ENCODE assay signal across 9 cellular contexts in genomic region chr2:181465686-181466375, GRCh38. TPM values are rescaled to one million over a fixed set of nuclear protein-coding genes. Genes with fewer than 3 reads are reported as not detected.
DNase-seq lines count a peak whose midpoint lies in the region; ATAC-seq and TF ChIP-seq lines count a peak whose summit lies in the region.
"Had no signal": no experiment of that assay in that cellular context is flagged by ENCODE, and none has a peak within 500 bp of the region (broad histone marks: within the 10 kb centered on the region; RNA-seq: fewer than 3 reads in every experiment).

No MANE protein-coding gene starts in this region.

- CTCF ChIA-PET in activated CD4-positive, alpha-beta memory T cell treated with anti-CD3 and anti-CD28 coated beads, Interleukin-2, amount 10 ng/mL, durations not matched to agents 7 days and 5 days (lab: Charles Lee) = interaction anchor here (0.7 to 4.2 kb wide), 27 partner anchors 8 to 407 kb away, joined by 3 to 69 read pairs (median 4); partner anchors contain the start of gene ITGA4

- intact Hi-C loops in posterior vena cava (cut with DNase I) = no loop called here

- H3K36me3 Mint-ChIP-seq in activated CD4-positive, alpha-beta memory T cell treated with anti-CD3 and anti-CD28 coated beads, Interleukin-2, amount 10 ng/mL, durations not matched to agents 7 days and 5 days (ENCODE audit: low read depth) = peaks cover 84% of the 10 kb centered on the region
- no peaks in the 10 kb centered on the region for H3K36me3 Mint-ChIP-seq in glutamatergic neuron (ENCODE audit: unreplicated experiment)

- POLR2A ChIA-PET in activated CD4-positive, alpha-beta memory T cell treated with anti-CD3 and anti-CD28 coated beads, Interleukin-2, amount 10 ng/mL, durations not matched to agents 7 days and 5 days (lab: Charles Lee) = interaction anchor here (0.6 to 4.1 kb wide), 16 partner anchors 9 to 426 kb away, joined by 3 to 75 read pairs (median 4); partner anchors contain the start of genes ITGA4 and ITPRID2

- H3K4me1 ChIP-seq in BLaER1 = peaks cover 77% of the 10 kb centered on the region

- peak overlapping the region; percentile 78 for H3K27ac Mint-ChIP-seq in activated CD4-positive, alpha-beta memory T cell treated with anti-CD3 and anti-CD28 coated beads, Interleukin-2, amount 10 ng/mL, durations not matched to agents 7 days and 5 days
- H3K27ac Mint-ChIP-seq in glutamatergic neuron (ENCODE audit: unreplicated experiment) = no peak overlapping the region

- H3K27me3 Mint-ChIP-seq in activated CD4-positive, alpha-beta memory T cell treated with anti-CD3 and anti-CD28 coated beads, Interleukin-2, amount 10 ng/mL, durations not matched to agents 7 days and 5 days = no peaks in the 10 kb centered on the region
- H3K27me3 Mint-ChIP-seq in glutamatergic neuron (ENCODE audit: unreplicated experiment) = no peaks in the 10 kb centered on the region

- TF ChIP-seq CTCF in foreskin fibroblast (IDR thresholded peaks at IDR 0.05; ENCODE audit: low read depth, low read length) (no peak), glutamatergic neuron (IDR thresholded peaks at IDR 0.05; ENCODE audit: partially characterized antibody, unreplicated experiment) (no peak)

- peak overlapping the region; percentile 7; the same call in 1 of the 2 replicates for H3K4me3 ChIP-seq in BLaER1
- no peak overlapping the region for H3K4me3 ChIP-seq in foreskin fibroblast (ENCODE audit: low read depth in 1 of 2, low read length in 2 of 2)
- H3K4me3 ChIP-seq: ovary had no signal

- H3K9me3 ChIP-seq in BLaER1 = no peaks in the 10 kb centered on the region
- H3K9me3 ChIP-seq: ovary had no signal

- H3K4me1 Mint-ChIP-seq in activated CD4-positive, alpha-beta memory T cell treated with anti-CD3 and anti-CD28 coated beads, Interleukin-2, amount 10 ng/mL, durations not matched to agents 7 days and 5 days = peaks cover 84% of the 10 kb centered on the region
- H3K4me1 Mint-ChIP-seq in glutamatergic neuron (ENCODE audit: low read depth, unreplicated experiment) = no peaks in the 10 kb centered on the region

- H3K9me3 Mint-ChIP-seq in activated CD4-positive, alpha-beta memory T cell treated with anti-CD3 and anti-CD28 coated beads, Interleukin-2, amount 10 ng/mL, durations not matched to agents 7 days and 5 days = peaks cover 1% of the 10 kb centered on the region
- H3K9me3 Mint-ChIP-seq in glutamatergic neuron (ENCODE audit: unreplicated experiment) = no peaks in the 10 kb centered on the region

- ATAC-seq in GM18867 (IDR thresholded peaks at IDR 0.05; ENCODE audit: unreplicated experiment) = no peak

- peak overlapping the region; percentile 95 for H3K4me2 ChIP-seq in BLaER1

- H3K4me3 Mint-ChIP-seq in activated CD4-positive, alpha-beta memory T cell treated with anti-CD3 and anti-CD28 coated beads, Interleukin-2, amount 10 ng/mL, durations not matched to agents 7 days and 5 days = peak overlapping the region; percentile 56
- no peak overlapping the region for H3K4me3 Mint-ChIP-seq in glutamatergic neuron (ENCODE audit: unreplicated experiment)

- H3K9ac ChIP-seq in BLaER1 = no peak overlapping the region; the same call in 1 of the 2 replicates

- peaks cover 80% of the 10 kb centered on the region for H3K36me3 ChIP-seq in BLaER1
- H3K36me3 ChIP-seq: ovary had no signal

- DNase-seq in H4 (ENCODE audit: low spot score) = peak; percentile 42
- DNase-seq in activated CD4-positive, alpha-beta memory T cell treated with anti-CD3 and anti-CD28 coated beads, Interleukin-2, amount 10 ng/mL, durations not matched to agents 7 days and 5 days = no peak
- DNase-seq in foreskin fibroblast = peak; percentile 75 to 92
- DNase-seq in glutamatergic neuron = no peak
- no peak for DNase-seq in NCI-H1048 (lab: John Stamatoyannopoulos, UW)
- no peak for DNase-seq in posterior vena cava (ENCODE audit: low spot score)

- peaks cover 100% of the 10 kb centered on the region for H4K20me1 ChIP-seq in BLaER1

- no peaks in the 10 kb centered on the region for H3K27me3 ChIP-seq in BLaER1
- H3K27me3 ChIP-seq: ovary had no signal

- H3K27ac ChIP-seq in BLaER1 = peak overlapping the region; percentile 20; the same call in 1 of the 2 replicates
- H3K27ac ChIP-seq: ovary had no signal

RNA-seq across cellular contexts. Expression of gene ITGA4, which starts 8.6 kb away (rescaled TPM):
- total RNA-seq in H4 (2014; rRNA removed; shearing (Covaris generic)) = 47.6 and 59.4 TPM in 2 replicates
- 100 to 1,000 TPM; 252 to 265 TPM for total RNA-seq in activated CD4-positive, alpha-beta memory T cell treated with anti-CD3 and anti-CD28 coated beads, Interleukin-2, amount 10 ng/mL, durations not matched to agents 7 days and 5 days
- total RNA-seq in glutamatergic neuron (ENCODE audit: unreplicated experiment) (5.4 TPM), posterior vena cava (10 to 100 TPM; 10.5 to 12.4 TPM)

Comparison
In these comparisons a context has a peak if more than half of its experiments do, and no peak if none do; other contexts are left out.
1. DNase-seq: peak in H4 (single experiment) and foreskin fibroblast (2 of 2); none in activated CD4-positive, alpha-beta memory T cell treated with anti-CD3 and anti-CD28 coated beads, Interleukin-2, amount 10 ng/mL, durations not matched to agents 7 days and 5 days (single experiment), glutamatergic neuron (single experiment), NCI-H1048 (single experiment) and posterior vena cava (single experiment).